1 cellular context compared by ENCODE assay signal in genomic region chr11:82174610-82175009, GRCh38.
TF ChIP-seq lines count a peak whose summit lies in the region.

No MANE protein-coding gene starts in this region.

TF ChIP-seq in GM23338, 12 proteins besides CTCF, POLR2A, EP300 and RAD21 (continued from another document):
- TF ChIP-seq, protein P1, sequence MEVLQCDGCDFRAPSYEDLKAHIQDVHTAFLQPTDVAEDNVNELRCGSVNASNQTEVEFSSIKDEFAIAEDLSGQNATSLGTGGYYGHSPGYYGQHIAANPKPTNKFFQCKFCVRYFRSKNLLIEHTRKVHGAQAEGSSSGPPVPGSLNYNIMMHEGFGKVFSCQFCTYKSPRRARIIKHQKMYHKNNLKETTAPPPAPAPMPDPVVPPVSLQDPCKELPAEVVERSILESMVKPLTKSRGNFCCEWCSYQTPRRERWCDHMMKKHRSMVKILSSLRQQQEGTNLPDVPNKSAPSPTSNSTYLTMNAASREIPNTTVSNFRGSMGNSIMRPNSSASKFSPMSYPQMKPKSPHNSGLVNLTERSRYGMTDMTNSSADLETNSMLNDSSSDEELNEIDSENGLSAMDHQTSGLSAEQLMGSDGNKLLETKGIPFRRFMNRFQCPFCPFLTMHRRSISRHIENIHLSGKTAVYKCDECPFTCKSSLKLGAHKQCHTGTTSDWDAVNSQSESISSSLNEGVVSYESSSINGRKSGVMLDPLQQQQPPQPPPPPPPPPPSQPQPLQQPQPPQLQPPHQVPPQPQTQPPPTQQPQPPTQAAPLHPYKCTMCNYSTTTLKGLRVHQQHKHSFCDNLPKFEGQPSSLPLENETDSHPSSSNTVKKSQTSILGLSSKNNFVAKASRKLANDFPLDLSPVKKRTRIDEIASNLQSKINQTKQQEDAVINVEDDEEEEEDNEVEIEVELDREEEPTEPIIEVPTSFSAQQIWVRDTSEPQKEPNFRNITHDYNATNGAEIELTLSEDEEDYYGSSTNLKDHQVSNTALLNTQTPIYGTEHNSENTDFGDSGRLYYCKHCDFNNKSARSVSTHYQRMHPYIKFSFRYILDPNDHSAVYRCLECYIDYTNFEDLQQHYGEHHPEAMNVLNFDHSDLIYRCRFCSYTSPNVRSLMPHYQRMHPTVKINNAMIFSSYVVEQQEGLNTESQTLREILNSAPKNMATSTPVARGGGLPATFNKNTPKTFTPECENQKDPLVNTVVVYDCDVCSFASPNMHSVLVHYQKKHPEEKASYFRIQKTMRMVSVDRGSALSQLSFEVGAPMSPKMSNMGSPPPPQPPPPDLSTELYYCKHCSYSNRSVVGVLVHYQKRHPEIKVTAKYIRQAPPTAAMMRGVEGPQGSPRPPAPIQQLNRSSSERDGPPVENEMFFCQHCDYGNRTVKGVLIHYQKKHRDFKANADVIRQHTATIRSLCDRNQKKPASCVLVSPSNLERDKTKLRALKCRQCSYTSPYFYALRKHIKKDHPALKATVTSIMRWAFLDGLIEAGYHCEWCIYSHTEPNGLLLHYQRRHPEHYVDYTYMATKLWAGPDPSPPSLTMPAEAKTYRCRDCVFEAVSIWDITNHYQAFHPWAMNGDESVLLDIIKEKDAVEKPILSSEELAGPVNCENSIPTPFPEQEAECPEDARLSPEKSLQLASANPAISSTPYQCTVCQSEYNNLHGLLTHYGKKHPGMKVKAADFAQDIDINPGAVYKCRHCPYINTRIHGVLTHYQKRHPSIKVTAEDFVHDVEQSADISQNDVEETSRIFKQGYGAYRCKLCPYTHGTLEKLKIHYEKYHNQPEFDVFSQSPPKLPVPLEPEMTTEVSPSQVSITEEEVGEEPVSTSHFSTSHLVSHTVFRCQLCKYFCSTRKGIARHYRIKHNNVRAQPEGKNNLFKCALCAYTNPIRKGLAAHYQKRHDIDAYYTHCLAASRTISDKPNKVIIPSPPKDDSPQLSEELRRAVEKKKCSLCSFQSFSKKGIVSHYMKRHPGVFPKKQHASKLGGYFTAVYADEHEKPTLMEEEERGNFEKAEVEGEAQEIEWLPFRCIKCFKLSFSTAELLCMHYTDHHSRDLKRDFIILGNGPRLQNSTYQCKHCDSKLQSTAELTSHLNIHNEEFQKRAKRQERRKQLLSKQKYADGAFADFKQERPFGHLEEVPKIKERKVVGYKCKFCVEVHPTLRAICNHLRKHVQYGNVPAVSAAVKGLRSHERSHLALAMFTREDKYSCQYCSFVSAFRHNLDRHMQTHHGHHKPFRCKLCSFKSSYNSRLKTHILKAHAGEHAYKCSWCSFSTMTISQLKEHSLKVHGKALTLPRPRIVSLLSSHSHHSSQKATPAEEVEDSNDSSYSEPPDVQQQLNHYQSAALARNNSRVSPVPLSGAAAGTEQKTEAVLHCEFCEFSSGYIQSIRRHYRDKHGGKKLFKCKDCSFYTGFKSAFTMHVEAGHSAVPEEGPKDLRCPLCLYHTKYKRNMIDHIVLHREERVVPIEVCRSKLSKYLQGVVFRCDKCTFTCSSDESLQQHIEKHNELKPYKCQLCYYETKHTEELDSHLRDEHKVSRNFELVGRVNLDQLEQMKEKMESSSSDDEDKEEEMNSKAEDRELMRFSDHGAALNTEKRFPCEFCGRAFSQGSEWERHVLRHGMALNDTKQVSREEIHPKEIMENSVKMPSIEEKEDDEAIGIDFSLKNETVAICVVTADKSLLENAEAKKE (CRISPR knock-in tag; IDR thresholded peaks at IDR 0.05) = no peak
- no peak for TF ChIP-seq EZH2 (IDR thresholded peaks at IDR 0.05; ENCODE audit: low read depth, unreplicated experiment)
- TF ChIP-seq ZNF331 (CRISPR knock-in tag; IDR thresholded peaks at IDR 0.05; ENCODE audit: low read depth) = no peak
- TF ChIP-seq CREB1 (CRISPR knock-in tag; IDR thresholded peaks at IDR 0.05; ENCODE audit: low read depth) = no peak
